In genomic region chr7:148524479-148525173, GRCh38 we compare ENCODE assay signal across 31 cellular contexts.
"Had no signal": no experiment of that assay in that cellular context is flagged by ENCODE, and none has a peak within 500 bp of the region (broad histone marks: within the 10 kb centered on the region; RNA-seq: fewer than 3 reads in every experiment).

No MANE protein-coding gene starts in this region.

- H3K4me3 Mint-ChIP-seq: activated CD8-positive, alpha-beta T cell treated with anti-CD3 and anti-CD28 coated beads for 36 hours; activated naive CD4-positive, alpha-beta T cell treated with anti-CD3 and anti-CD28 coated beads, Interleukin-2, amount 50 U/mL, for 24 hours; activated naive CD8-positive, alpha-beta T cell treated with anti-CD3 and anti-CD28 coated beads, Interleukin-2, amount 50 U/mL, for 24 hours; activated T-cell treated with anti-CD3 and anti-CD28 coated beads, Interleukin-2, amount 50 U/mL, for 4 hours; activated T-helper 17 cell treated with anti-CD3 and anti-CD28 coated beads, Interleukin-2, amount 50 U/mL, for 72 hours; central memory CD8-positive, alpha-beta T cell; dendritic cell treated with granulocyte-macrophage colony-stimulating factor and Interleukin-4, amounts not matched to agents 40 ng/mL and 50 ng/mL, for 4 days; endodermal cell; naive thymus-derived CD8-positive, alpha-beta T cell; neural progenitor cell had no signal

- H3K27ac ChIP-seq: heart left ventricle, lower lobe of right lung, neural progenitor cell, parathyroid adenoma, psoas muscle, sigmoid colon, tibial nerve, WERI-Rb-1 had no signal

- H3K27me3 ChIP-seq: neural progenitor cell, sigmoid colon, tibial nerve had no signal

- H3K4me3 ChIP-seq: heart left ventricle, lower lobe of right lung, neural progenitor cell, psoas muscle, sigmoid colon, smooth muscle cell, tibial nerve had no signal

- H3K4me1 Mint-ChIP-seq: activated naive CD8-positive, alpha-beta T cell treated with anti-CD3 and anti-CD28 coated beads, Interleukin-2, amount 50 U/mL, for 24 hours; activated T-helper 17 cell treated with anti-CD3 and anti-CD28 coated beads, Interleukin-2, amount 50 U/mL, for 72 hours had no signal

- H3K4me1 ChIP-seq: lower lobe of right lung, neural progenitor cell, parathyroid adenoma, psoas muscle, sigmoid colon had no signal

- H2AFZ ChIP-seq: neural progenitor cell, parathyroid adenoma had no signal

- H3K9me3 Mint-ChIP-seq: activated CD8-positive, alpha-beta T cell treated with anti-CD3 and anti-CD28 coated beads for 36 hours; activated naive CD4-positive, alpha-beta T cell treated with anti-CD3 and anti-CD28 coated beads, Interleukin-2, amount 50 U/mL, for 24 hours; activated naive CD8-positive, alpha-beta T cell treated with anti-CD3 and anti-CD28 coated beads, Interleukin-2, amount 50 U/mL, for 24 hours; activated T-cell treated with anti-CD3 and anti-CD28 coated beads, Interleukin-2, amount 50 U/mL, for 4 hours; activated T-helper 17 cell treated with anti-CD3 and anti-CD28 coated beads, Interleukin-2, amount 50 U/mL, for 72 hours; central memory CD8-positive, alpha-beta T cell; dendritic cell treated with granulocyte-macrophage colony-stimulating factor and Interleukin-4, amounts not matched to agents 40 ng/mL and 50 ng/mL, for 4 days; naive thymus-derived CD8-positive, alpha-beta T cell had no signal

- H3K9ac ChIP-seq: neural progenitor cell, parathyroid adenoma had no signal

- H3K79me2 ChIP-seq: parathyroid adenoma had no signal

- H3K4me2 ChIP-seq: neural progenitor cell, smooth muscle cell had no signal

- H3K9me3 ChIP-seq: heart left ventricle, lower lobe of right lung, psoas muscle, sigmoid colon, tibial nerve had no signal

- DNase-seq: activated CD4-positive, alpha-beta T cell treated with anti-CD3 and anti-CD28 coated beads for 1 hour; activated CD4-positive, alpha-beta T cell treated with anti-CD3 and anti-CD28 coated beads, Interleukin-2, amount 50 U/mL, for 1 hour; activated CD8-positive, alpha-beta T cell treated with anti-CD3 and anti-CD28 coated beads for 36 hours; activated gamma-delta T cell treated with Interleukin-2 at 50 U/mL for 16 hours; activated naive CD8-positive, alpha-beta T cell treated with anti-CD3 and anti-CD28 coated beads, Interleukin-2, amount 50 U/mL, for 24 hours; activated T-cell treated with anti-CD3 and anti-CD28 coated beads, Interleukin-2, amount 50 U/mL, for 4 hours; endodermal cell; foreskin fibroblast; heart left ventricle; lower lobe of right lung; mesenchymal stem cell; naive thymus-derived CD8-positive, alpha-beta T cell; occipital lobe; psoas muscle; sigmoid colon; stimulated activated CD4-positive, alpha-beta T cell treated with anti-CD3 and anti-CD28 coated beads, Interleukin-1b, Interleukin-23, amount 100 ng/mL, for 48 hours; stimulated activated CD4-positive, alpha-beta T cell treated with anti-CD3 and anti-CD28 coated beads, Interleukin-4, amount 100 ng/mL, for 4 hours; stimulated activated CD8-positive, alpha-beta memory T cell treated with anti-CD3 and anti-CD28 coated beads, Interleukin-4, amount 100 ng/mL, for 48 hours; stimulated activated naive CD4-positive, alpha-beta T cell; T-helper 9 cell; WERI-Rb-1 had no signal

- H3K36me3 ChIP-seq: heart left ventricle, lower lobe of right lung, neural progenitor cell, sigmoid colon, tibial nerve, WERI-Rb-1 had no signal

- H3K36me3 Mint-ChIP-seq: activated naive CD4-positive, alpha-beta T cell treated with anti-CD3 and anti-CD28 coated beads, Interleukin-2, amount 50 U/mL, for 24 hours; neural progenitor cell had no signal

- H3K27ac Mint-ChIP-seq: activated CD8-positive, alpha-beta T cell treated with anti-CD3 and anti-CD28 coated beads for 36 hours; activated naive CD4-positive, alpha-beta T cell treated with anti-CD3 and anti-CD28 coated beads, Interleukin-2, amount 50 U/mL, for 24 hours; activated naive CD8-positive, alpha-beta T cell treated with anti-CD3 and anti-CD28 coated beads, Interleukin-2, amount 50 U/mL, for 24 hours; activated T-helper 17 cell treated with anti-CD3 and anti-CD28 coated beads, Interleukin-2, amount 50 U/mL, for 72 hours; dendritic cell treated with granulocyte-macrophage colony-stimulating factor and Interleukin-4, amounts not matched to agents 40 ng/mL and 50 ng/mL, for 4 days; endodermal cell; naive thymus-derived CD8-positive, alpha-beta T cell; neural progenitor cell had no signal

- ATAC-seq: activated CD8-positive, alpha-beta T cell treated with anti-CD3 and anti-CD28 coated beads for 36 hours; activated naive CD8-positive, alpha-beta T cell treated with anti-CD3 and anti-CD28 coated beads, Interleukin-2, amount 50 U/mL, for 24 hours; activated T-cell treated with anti-CD3 and anti-CD28 coated beads, Interleukin-2, amount 50 U/mL, for 4 hours; activated T-helper 17 cell treated with anti-CD3 and anti-CD28 coated beads, Interleukin-2, amount 50 U/mL, for 72 hours; esophagus mucosa; heart left ventricle; left lobe of liver; lower lobe of right lung; naive thymus-derived CD8-positive, alpha-beta T cell; psoas muscle had no signal
